27 cellular contexts compared by ENCODE assay signal in the genomic region with DNA sequence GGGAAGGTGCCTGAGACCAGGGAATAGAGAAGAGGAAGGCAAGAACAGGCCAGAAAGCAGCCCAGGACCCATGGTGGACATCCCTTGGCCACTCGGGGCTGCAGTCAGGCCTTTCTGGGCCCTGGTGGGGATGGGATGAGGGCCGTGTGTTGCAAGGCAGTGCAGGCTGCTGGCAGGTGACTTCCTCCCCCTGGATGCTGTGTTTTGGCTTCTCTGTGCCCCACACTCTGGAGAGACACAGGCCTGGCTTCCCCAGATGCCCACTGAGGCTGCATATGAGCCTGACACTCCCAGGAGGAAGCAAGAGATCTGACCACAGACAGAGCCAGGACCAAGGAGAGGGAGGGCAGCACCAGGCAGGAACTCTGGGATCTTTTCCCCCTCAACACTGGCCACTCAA. TPM values are rescaled to one million over a fixed set of nuclear protein-coding genes. Genes with fewer than 3 reads are reported as not detected.
"Had no signal": no experiment of that assay in that cellular context is flagged by ENCODE, and none has a peak within 500 bp of the region (broad histone marks: within the 10 kb centered on the region; RNA-seq: fewer than 3 reads in every experiment).

No MANE protein-coding gene starts in this region.

- H3K9me3 ChIP-seq: colonic mucosa, gastrocnemius medialis had no signal

- H3K27ac Mint-ChIP-seq: dendritic cell treated with granulocyte-macrophage colony-stimulating factor and Interleukin-4, amounts not matched to agents 40 ng/mL and 50 ng/mL, for 4 days; effector memory CD8-positive, alpha-beta T cell; endodermal cell; memory B cell; mesothelial cell of epicardium had no signal

- H3K4me1 Mint-ChIP-seq: endodermal cell, mesothelial cell of epicardium had no signal

- ATAC-seq: effector memory CD8-positive, alpha-beta T cell; esophagus mucosa; gastrocnemius medialis; heart right ventricle; left cardiac atrium; left lung; left ventricle myocardium superior; mucosa of descending colon had no signal

- H3K4me3 ChIP-seq: colonic mucosa, esophagus squamous epithelium, gastrocnemius medialis, heart right ventricle, left lung, lung, mucosa of descending colon had no signal

- DNase-seq: cerebellar nuclear complex; colonic mucosa; cortex of kidney; effector CD8-positive, alpha-beta T cell; effector memory CD8-positive, alpha-beta T cell; endodermal cell; erythroblast; esophagus squamous epithelium; foreskin fibroblast; foreskin melanocyte; gastrocnemius medialis; heart right ventricle; hippocampal formation; left cardiac atrium; left lung; left ventricle myocardium superior; mammary epithelial cell; mesendoderm; mucosa of descending colon had no signal

- H3K4me1 ChIP-seq: colonic mucosa, gastrocnemius medialis, heart right ventricle, left lung had no signal

- H3K36me3 Mint-ChIP-seq: memory B cell, mesothelial cell of epicardium had no signal

- H3K27ac ChIP-seq: colonic mucosa, epithelial cell of prostate, esophagus squamous epithelium, gastrocnemius medialis, heart right ventricle, left lung had no signal

- H3K4me3 Mint-ChIP-seq: dendritic cell treated with granulocyte-macrophage colony-stimulating factor and Interleukin-4, amounts not matched to agents 40 ng/mL and 50 ng/mL, for 4 days; effector memory CD8-positive, alpha-beta T cell; endodermal cell; memory B cell; mesothelial cell of epicardium had no signal

- H3K27me3 ChIP-seq: colonic mucosa, gastrocnemius medialis had no signal

- H3K36me3 ChIP-seq: colonic mucosa, esophagus squamous epithelium, gastrocnemius medialis, heart right ventricle, left lung had no signal

RNA-seq across cellular contexts. Expression of a gene that starts 39.9 kb away (rescaled TPM):
- total RNA-seq: colonic mucosa, dermis microvascular lymphatic vessel endothelial cell had no signal

RNA-seq across cellular contexts. Expression of a gene that starts 47.5 kb away (rescaled TPM):
- total RNA-seq: chondrocyte, dermis microvascular lymphatic vessel endothelial cell, endodermal cell, gastrocnemius medialis, heart right ventricle, left cardiac atrium, left lung, left ventricle myocardium superior, lung, mesothelial cell of epicardium had no signal
- polyA plus RNA-seq: heart right ventricle, lung had no signal

RNA-seq across cellular contexts. Expression of a gene that starts 60.0 kb away (rescaled TPM):
- total RNA-seq: gastrocnemius medialis, left cardiac atrium, left ventricle myocardium superior had no signal
